In the genomic region with DNA sequence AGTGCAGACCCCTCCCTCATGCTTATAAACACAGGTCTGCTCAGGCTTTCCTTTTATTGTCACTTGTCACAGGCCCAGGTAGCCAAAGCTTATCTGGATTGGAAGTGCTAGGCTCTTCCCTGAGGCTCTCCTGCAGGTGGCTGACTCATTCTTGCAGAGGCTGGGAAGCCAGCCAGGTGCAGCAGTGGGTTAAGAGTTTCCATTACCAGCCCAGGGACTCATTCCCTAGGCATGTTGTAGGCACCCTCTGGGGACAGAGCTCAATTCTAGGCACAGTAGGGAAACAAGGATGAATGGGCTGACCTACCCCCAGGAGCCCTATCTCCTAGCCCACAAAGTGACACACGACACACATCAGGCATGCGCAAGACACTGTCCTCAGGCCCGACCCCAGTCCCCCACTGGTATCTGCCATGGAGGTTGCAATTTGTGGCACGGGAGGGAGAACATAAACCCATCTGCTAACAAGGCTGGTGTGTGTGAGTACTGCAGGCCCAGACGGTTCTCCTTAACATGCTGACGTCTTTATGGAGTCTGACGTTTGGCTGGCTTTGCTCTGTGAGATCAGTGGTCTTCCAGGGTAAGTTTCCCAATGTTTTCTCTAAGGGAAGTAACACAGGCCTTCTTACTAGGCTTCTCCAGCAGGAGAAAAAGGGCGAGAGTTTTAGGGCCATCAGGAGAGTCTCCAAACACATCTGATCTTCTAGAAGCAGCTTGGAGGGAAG, we compare ENCODE assay signal across 8 cellular contexts.
DNase-seq lines count a peak whose midpoint lies in the region; ATAC-seq and TF ChIP-seq lines count a peak whose summit lies in the region.

No MANE protein-coding gene starts in this region.

- no peak overlapping the region for H2AFZ ChIP-seq in PC-3 (ENCODE audit: low read length)

- POLR2A ChIA-PET in PC-3 (lab: Charles Lee; ENCODE audit: unreplicated experiment) = interaction anchor here (0.5 kb wide), 1 partner anchor 112 kb away, joined by 5 read pairs; no protein-coding TSS in a partner anchor

- peaks cover 16% of the 10 kb centered on the region for H3K79me2 ChIP-seq in PC-3 (ENCODE audit: low read length)

- CTCF ChIA-PET in PC-3 (lab: Charles Lee) = interaction anchor here (1.8 kb wide), 1 partner anchor 89 kb away, joined by 6 read pairs; no protein-coding TSS in a partner anchor

- H3K36me3 ChIP-seq in PC-3 (ENCODE audit: low read depth, low read length) = no peaks in the 10 kb centered on the region

- peak overlapping the region; percentile 44 for H3K4me2 ChIP-seq in PC-3 (ENCODE audit: low read length)

- no peak overlapping the region for H3K9ac ChIP-seq in PC-3 (ENCODE audit: low read length)

- peak overlapping the region; percentile 49 for H3K27ac ChIP-seq in PC-3 (ENCODE audit: low read length)

- BruUV-seq in PC-3 (replicated peaks; lab: Mats Ljungman, UMichigan) = no TSS peak

- no peaks in the 10 kb centered on the region for H3F3A ChIP-seq in PC-3 (ENCODE audit: low read length, unreplicated experiment)

- H3K4me3 ChIP-seq in PC-3 (ENCODE audit: low read length) = no peak overlapping the region

- no peaks in the 10 kb centered on the region for H3K36me3 Mint-ChIP-seq in stimulated activated effector memory CD8-positive, alpha-beta T cell treated with anti-CD3 and anti-CD28 coated beads, Interleukin-12 subunit alpha, Interleukin-12 subunit beta, amount 100 ng/mL, for 72 hours
- peaks cover 17 to 19% of the 10 kb centered on the region in 2 donors for H3K36me3 Mint-ChIP-seq in stimulated activated naive B cell treated with anti-CD40 and anti-IgM and Interleukin-4, amounts not matched to agents 10 μg/mL and 1 μg/mL and 100 μg/mL, for 72 hours

- peak; percentile 77 for ATAC-seq in PC-3
- no peak for ATAC-seq in stimulated activated effector memory CD8-positive, alpha-beta T cell treated with anti-CD3 and anti-CD28 coated beads, Interleukin-12 subunit alpha, Interleukin-12 subunit beta, amount 100 ng/mL, for 72 hours
- no peak for ATAC-seq in stimulated activated naive B cell treated with anti-CD40 and anti-IgM and Interleukin-4, amounts not matched to agents 10 μg/mL and 1 μg/mL and 100 μg/mL, for 72 hours (replicated peaks)
- ATAC-seq in GM18519 (IDR thresholded peaks at IDR 0.05; ENCODE audit: low FRiP score, unreplicated experiment) = no peak
- no peak for ATAC-seq in GM19324 (IDR thresholded peaks at IDR 0.05; ENCODE audit: low FRiP score, unreplicated experiment)

- no peak overlapping the region for H3K4me3 Mint-ChIP-seq in stimulated activated effector memory CD8-positive, alpha-beta T cell treated with anti-CD3 and anti-CD28 coated beads, Interleukin-12 subunit alpha, Interleukin-12 subunit beta, amount 100 ng/mL, for 72 hours
- no peak overlapping the region for H3K4me3 Mint-ChIP-seq in stimulated activated naive B cell treated with anti-CD40 and anti-IgM and Interleukin-4, amounts not matched to agents 10 μg/mL and 1 μg/mL and 100 μg/mL, for 72 hours

- peak overlapping the region; percentile 40 for H3K27ac Mint-ChIP-seq in stimulated activated effector memory CD8-positive, alpha-beta T cell treated with anti-CD3 and anti-CD28 coated beads, Interleukin-12 subunit alpha, Interleukin-12 subunit beta, amount 100 ng/mL, for 72 hours
- no peak overlapping the region for H3K27ac Mint-ChIP-seq in stimulated activated naive B cell treated with anti-CD40 and anti-IgM and Interleukin-4, amounts not matched to agents 10 μg/mL and 1 μg/mL and 100 μg/mL, for 72 hours

- H3K27me3 Mint-ChIP-seq in stimulated activated naive B cell treated with anti-CD40 and anti-IgM and Interleukin-4, amounts not matched to agents 10 μg/mL and 1 μg/mL and 100 μg/mL, for 72 hours = no peaks in the 10 kb centered on the region

- intact Hi-C loops in PC-3 (cut with micrococcal nuclease) = loop anchor here (5.0 to 10.0 kb wide), 2 partner anchors 69 to 89 kb away; no protein-coding TSS in a partner anchor

- peak; percentile 50 for DNase-seq in HCEC 1CT
- DNase-seq in PC-3 = peak; percentile 95
- DNase-seq in fibroblast of the conjunctiva (ENCODE audit: low read depth) = peak; percentile 75
- no peak for DNase-seq in stimulated activated effector memory CD8-positive, alpha-beta T cell treated with anti-CD3 and anti-CD28 coated beads, Interleukin-12 subunit alpha, Interleukin-12 subunit beta, amount 100 ng/mL, for 72 hours (ENCODE audit: low spot score in 2 of 2)
- no peak for DNase-seq in stimulated activated naive B cell treated with anti-CD40 and anti-IgM and Interleukin-4, amounts not matched to agents 10 μg/mL and 1 μg/mL and 100 μg/mL, for 72 hours
- no peak for DNase-seq in COLO829 (ENCODE audit: low spot score)

- no peaks in the 10 kb centered on the region for H3K9me2 ChIP-seq in PC-3 (replicated peaks; ENCODE audit: low read length)

- H3K27me3 ChIP-seq in PC-3 (ENCODE audit: low read length) = no peaks in the 10 kb centered on the region

- peaks cover 5% of the 10 kb centered on the region for H3K4me1 Mint-ChIP-seq in stimulated activated effector memory CD8-positive, alpha-beta T cell treated with anti-CD3 and anti-CD28 coated beads, Interleukin-12 subunit alpha, Interleukin-12 subunit beta, amount 100 ng/mL, for 72 hours
- H3K4me1 Mint-ChIP-seq in stimulated activated naive B cell treated with anti-CD40 and anti-IgM and Interleukin-4, amounts not matched to agents 10 μg/mL and 1 μg/mL and 100 μg/mL, for 72 hours = peaks cover 28 to 40% of the 10 kb centered on the region in 2 donors

- H3K9me3 ChIP-seq in PC-3 (ENCODE audit: low read length) = no peaks in the 10 kb centered on the region

- no peak for TF ChIP-seq CTCF in PC-3 (conservative IDR thresholded peaks at IDR 0.05; ENCODE audit: low read depth, low read length)

- H3K4me1 ChIP-seq in PC-3 (ENCODE audit: insufficient read depth, low read length) = peaks cover 51% of the 10 kb centered on the region

- no peaks in the 10 kb centered on the region for H3K9me3 Mint-ChIP-seq in stimulated activated effector memory CD8-positive, alpha-beta T cell treated with anti-CD3 and anti-CD28 coated beads, Interleukin-12 subunit alpha, Interleukin-12 subunit beta, amount 100 ng/mL, for 72 hours
- no peaks in the 10 kb centered on the region for H3K9me3 Mint-ChIP-seq in stimulated activated naive B cell treated with anti-CD40 and anti-IgM and Interleukin-4, amounts not matched to agents 10 μg/mL and 1 μg/mL and 100 μg/mL, for 72 hours

- no peaks in the 10 kb centered on the region for H4K20me1 ChIP-seq in PC-3 (ENCODE audit: low read length)

Comparison
In these comparisons a context has a peak if more than half of its experiments do, and no peak if none do; other contexts are left out.
1. DNase-seq: peak in HCEC 1CT (single experiment), PC-3 (single experiment) and fibroblast of the conjunctiva (single experiment); none in stimulated activated effector memory CD8-positive, alpha-beta T cell treated with anti-CD3 and anti-CD28 coated beads, Interleukin-12 subunit alpha, Interleukin-12 subunit beta, amount 100 ng/mL, for 72 hours (0 of 2), stimulated activated naive B cell treated with anti-CD40 and anti-IgM and Interleukin-4, amounts not matched to agents 10 μg/mL and 1 μg/mL and 100 μg/mL, for 72 hours (single experiment) and COLO829 (single experiment).